13 cellular contexts compared by ENCODE assay signal in genomic region chr6:112237644-112238043, GRCh38. TPM values are rescaled to one million over a fixed set of nuclear protein-coding genes. Genes with fewer than 3 reads are reported as not detected.
DNase-seq lines count a peak whose midpoint lies in the region; ATAC-seq and TF ChIP-seq lines count a peak whose summit lies in the region.
"Had no signal": no experiment of that assay in that cellular context is flagged by ENCODE, and none has a peak within 500 bp of the region (broad histone marks: within the 10 kb centered on the region; RNA-seq: fewer than 3 reads in every experiment).

No MANE protein-coding gene starts in this region.

- H3K9me3 Mint-ChIP-seq in natural killer cell treated with Interleukin-12 subunit alpha and Interleukin-12 subunit beta and Interleukin-15 and Interleukin-18, amount 100 ng/mL, for 72 hours = no peaks in the 10 kb centered on the region
- H3K9me3 Mint-ChIP-seq: activated naive CD8-positive, alpha-beta T cell treated with anti-CD3 and anti-CD28 coated beads, Interleukin-2, amount 10 ng/mL, durations not matched to agents 7 days and 5 days had no signal

- DNase-seq in HT1080 (ENCODE audit: low read depth) (peak; percentile 58), choroid plexus epithelial cell (ENCODE audit: low read depth) (peak; percentile 95), left lobe of liver (ENCODE audit: low spot score) (peak; percentile 72), thoracic aorta (ENCODE audit: low spot score) (peak; percentile 32), RPMI8226 (no peak), NCI-H2029 treated with DMSO at 0.1 percent for 48 hours (lab: John Stamatoyannopoulos, UW) (no peak), HuH-7 (ENCODE audit: low spot score) (no peak)
- DNase-seq in natural killer cell treated with Interleukin-12 subunit alpha and Interleukin-12 subunit beta and Interleukin-15 and Interleukin-18, amount 100 ng/mL, for 72 hours (ENCODE audit: low spot score) = no peak
- DNase-seq: activated naive CD8-positive, alpha-beta T cell treated with anti-CD3 and anti-CD28 coated beads, Interleukin-2, amount 10 ng/mL, durations not matched to agents 7 days and 5 days; DMS79 treated with DMSO at 0.1 percent for 48 hours; NCI-H1417; stimulated activated CD4-positive, alpha-beta T cell treated with anti-CD3 and anti-CD28 coated beads, Interleukin-4, amount 100 ng/mL, for 1 hour had no signal

- no peak overlapping the region for H3K4me3 Mint-ChIP-seq in natural killer cell treated with Interleukin-12 subunit alpha and Interleukin-12 subunit beta and Interleukin-15 and Interleukin-18, amount 100 ng/mL, for 72 hours
- H3K4me3 Mint-ChIP-seq: activated naive CD8-positive, alpha-beta T cell treated with anti-CD3 and anti-CD28 coated beads, Interleukin-2, amount 10 ng/mL, durations not matched to agents 7 days and 5 days had no signal

- peak overlapping the region; percentile 43 to 70 for H3K27ac ChIP-seq in thoracic aorta

- H3K4me1 Mint-ChIP-seq in natural killer cell treated with Interleukin-12 subunit alpha and Interleukin-12 subunit beta and Interleukin-15 and Interleukin-18, amount 100 ng/mL, for 72 hours (ENCODE audit: low read depth in 2 of 2) = peaks cover 14 to 23% of the 10 kb centered on the region in 2 donors

- peaks cover 35 to 60% of the 10 kb centered on the region in 2 donors for H3K27me3 Mint-ChIP-seq in natural killer cell treated with Interleukin-12 subunit alpha and Interleukin-12 subunit beta and Interleukin-15 and Interleukin-18, amount 100 ng/mL, for 72 hours

- no peaks in the 10 kb centered on the region for H3K36me3 Mint-ChIP-seq in natural killer cell treated with Interleukin-12 subunit alpha and Interleukin-12 subunit beta and Interleukin-15 and Interleukin-18, amount 100 ng/mL, for 72 hours

- no peak overlapping the region for H3K27ac Mint-ChIP-seq in natural killer cell treated with Interleukin-12 subunit alpha and Interleukin-12 subunit beta and Interleukin-15 and Interleukin-18, amount 100 ng/mL, for 72 hours
- H3K27ac Mint-ChIP-seq: activated naive CD8-positive, alpha-beta T cell treated with anti-CD3 and anti-CD28 coated beads, Interleukin-2, amount 10 ng/mL, durations not matched to agents 7 days and 5 days had no signal

- H3K9me3 ChIP-seq in thoracic aorta = no peaks in the 10 kb centered on the region

- ATAC-seq in left lobe of liver (peak; percentile 79), thoracic aorta (ENCODE audit: insufficient number of reproducible peaks, low FRiP score, low read depth) (no peak)
- no peak for ATAC-seq in natural killer cell treated with Interleukin-12 subunit alpha and Interleukin-12 subunit beta and Interleukin-15 and Interleukin-18, amount 100 ng/mL, for 72 hours

- no peaks in the 10 kb centered on the region for H3K27me3 ChIP-seq in thoracic aorta (replicated peaks; ENCODE audit: insufficient read depth)

- H3K36me3 ChIP-seq in thoracic aorta = no peaks in the 10 kb centered on the region

- TF ChIP-seq CTCF in choroid plexus epithelial cell (conservative IDR thresholded peaks at IDR 0.05; ENCODE audit: low read depth, low read length) = no peak
- TF ChIP-seq CTCF in thoracic aorta (IDR thresholded peaks at IDR 0.05) = no peak

- peaks cover 29 to 56% of the 10 kb centered on the region in 2 donors for H3K4me1 ChIP-seq in thoracic aorta (ENCODE audit: control insufficient read depth in 1 of 2, low read depth in 2 of 2)

- H3K4me3 ChIP-seq in choroid plexus epithelial cell (ENCODE audit: low read depth, low read length) = no peak overlapping the region
- H3K4me3 ChIP-seq in thoracic aorta = no peak overlapping the region

RNA-seq across cellular contexts. Expression of gene LAMA4, which starts 16.7 kb away (rescaled TPM):
- 28.6 and 42.3 TPM in 2 replicates for total RNA-seq in HT1080 (2014; rRNA removed; shearing (Covaris generic))
- polyA plus RNA-seq in HT1080 (2015; cell fraction: cytosol; rRNA removed) = 29.9 and 31.7 TPM in 2 replicates
- 212 and 240 TPM in 2 replicates for polyA plus RNA-seq in HT1080 (2015; cell fraction: nucleus; rRNA removed)
- 2.8 TPM for total RNA-seq in left lobe of liver
- total RNA-seq in thoracic aorta = 10 to 100 TPM; 34.9 to 66.7 TPM
- not detected for total RNA-seq in natural killer cell treated with Interleukin-12 subunit alpha and Interleukin-12 subunit beta and Interleukin-15 and Interleukin-18, amount 100 ng/mL, for 72 hours
- total RNA-seq: activated naive CD8-positive, alpha-beta T cell treated with anti-CD3 and anti-CD28 coated beads, Interleukin-2, amount 10 ng/mL, durations not matched to agents 7 days and 5 days; OCI-LY7 had no signal

Comparison
In these comparisons a context has a peak if more than half of its experiments do, and no peak if none do; other contexts are left out.
1. DNase-seq: peak in HT1080 (single experiment), choroid plexus epithelial cell (single experiment), left lobe of liver (single experiment) and thoracic aorta (single experiment); none in natural killer cell treated with Interleukin-12 subunit alpha and Interleukin-12 subunit beta and Interleukin-15 and Interleukin-18, amount 100 ng/mL, for 72 hours (single experiment), RPMI8226 (single experiment), NCI-H2029 treated with DMSO at 0.1 percent for 48 hours (single experiment) and HuH-7 (single experiment).